15 cellular contexts compared by ENCODE assay signal in the genomic region with DNA sequence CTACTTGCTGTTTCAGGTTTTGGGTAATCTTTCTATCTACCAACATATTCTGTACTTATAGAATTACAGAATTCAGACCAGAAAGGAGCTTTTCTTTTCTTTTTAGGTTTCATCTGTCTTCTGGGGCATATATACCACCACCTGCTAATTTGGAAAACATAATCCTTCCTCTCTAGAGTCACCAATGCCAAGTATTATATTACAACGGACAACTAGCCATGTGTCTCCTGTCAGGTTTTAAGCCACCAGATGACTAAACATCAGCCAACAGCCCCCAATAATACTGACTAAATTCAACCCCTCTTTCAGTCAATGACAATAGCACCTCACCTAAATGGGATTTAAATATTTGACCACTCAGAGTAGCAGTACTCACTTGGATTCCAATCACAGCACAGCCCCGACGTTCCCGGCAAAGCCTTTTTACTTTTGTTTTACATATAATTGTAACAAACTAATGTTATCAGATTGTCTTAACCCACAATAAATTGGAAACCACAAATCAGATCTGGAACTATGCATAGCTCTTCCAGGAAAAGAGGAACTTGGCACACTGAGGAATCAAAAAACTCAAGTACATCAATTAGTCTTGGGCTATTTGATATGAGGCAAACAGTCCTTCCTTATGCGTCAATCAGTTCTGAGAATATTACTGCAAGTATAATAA. TPM values are rescaled to one million over a fixed set of nuclear protein-coding genes. Genes with fewer than 3 reads are reported as not detected.
DNase-seq lines count a peak whose midpoint lies in the region; ATAC-seq and TF ChIP-seq lines count a peak whose summit lies in the region.
"Had no signal": no experiment of that assay in that cellular context is flagged by ENCODE, and none has a peak within 500 bp of the region (broad histone marks: within the 10 kb centered on the region; RNA-seq: fewer than 3 reads in every experiment).

No MANE protein-coding gene starts in this region.

- peak in 2 of 4 donors; percentile 13 to 36 for TF ChIP-seq EP300 in upper lobe of left lung (IDR thresholded peaks at IDR 0.05)

- no peak overlapping the region for H3K4me3 ChIP-seq in right atrium auricular region
- no peak overlapping the region for H3K4me3 ChIP-seq in heart right ventricle
- H3K4me3 ChIP-seq in upper lobe of left lung, result no peak overlapping the region
- H3K4me3 ChIP-seq: tibial artery had no signal

- peaks cover 4% of the 10 kb centered on the region for H3K36me3 ChIP-seq in right atrium auricular region
- peaks cover 0 to 9% (median 3%) of the 10 kb centered on the region in 9 donors for H3K36me3 ChIP-seq in heart right ventricle
- peaks cover 0 to 8% (median 3%) of the 10 kb centered on the region in 4 donors for H3K36me3 ChIP-seq in upper lobe of left lung

- DNase-seq in right atrium auricular region (ENCODE audit: low spot score) (no peak), heart right ventricle (no peak), glutamatergic neuron (no peak), upper lobe of left lung (no peak), left colon (no peak)
- DNase-seq: activated naive CD4-positive, alpha-beta T cell treated with anti-CD3 and anti-CD28 coated beads for 36 hours; effector CD8-positive, alpha-beta T cell; NCI-H1048; stimulated activated CD4-positive, alpha-beta T cell treated with anti-CD3 and anti-CD28 coated beads, Interleukin-4, amount 100 ng/mL, for 1 hour; tibial artery had no signal

- intact Hi-C loops in heart right ventricle (cut with DNase I), result no loop called here
- intact Hi-C loops in left colon (cut with DNase I, micrococcal nuclease), result no loop called here

- no peaks in the 10 kb centered on the region for H3K36me3 Mint-ChIP-seq in glutamatergic neuron (ENCODE audit: unreplicated experiment)

- TF ChIP-seq CTCF in right atrium auricular region (IDR thresholded peaks at IDR 0.05) (no peak), heart right ventricle (IDR thresholded peaks at IDR 0.05) (no peak), glutamatergic neuron (IDR thresholded peaks at IDR 0.05; ENCODE audit: partially characterized antibody, unreplicated experiment) (no peak), upper lobe of left lung (IDR thresholded peaks at IDR 0.05) (no peak)

- peaks cover 20% of the 10 kb centered on the region for H3K4me1 Mint-ChIP-seq in glutamatergic neuron (ENCODE audit: low read depth, unreplicated experiment)

- H3K27me3 Mint-ChIP-seq in glutamatergic neuron (ENCODE audit: unreplicated experiment), result no peaks in the 10 kb centered on the region

- H3K27ac ChIP-seq in right atrium auricular region (peak overlapping the region; percentile 6 to 16), heart right ventricle (no peak overlapping the region), upper lobe of left lung (peak overlapping the region in 3 of 4 donors; percentile 51 to 72 (median 53))
- H3K27ac ChIP-seq: tibial artery had no signal

- WGBS in heart right ventricle, 2 donors, result 68 to 78% methylated on average over 5 of the region's 5 CpGs
- 35 to 48% methylated on average over 5 of the region's 5 CpGs for WGBS in upper lobe of left lung, 2 donors

- no peaks in the 10 kb centered on the region for H3K27me3 ChIP-seq in right atrium auricular region
- no peaks in the 10 kb centered on the region for H3K27me3 ChIP-seq in heart right ventricle
- no peaks in the 10 kb centered on the region for H3K27me3 ChIP-seq in upper lobe of left lung
- H3K27me3 ChIP-seq: tibial artery had no signal

- no peaks in the 10 kb centered on the region for H3K9me3 Mint-ChIP-seq in glutamatergic neuron (ENCODE audit: unreplicated experiment)
- H3K9me3 Mint-ChIP-seq: activated naive CD4-positive, alpha-beta T cell treated with anti-CD3 and anti-CD28 coated beads for 36 hours had no signal

- H3K9me3 ChIP-seq in right atrium auricular region, result no peaks in the 10 kb centered on the region
- no peaks in the 10 kb centered on the region for H3K9me3 ChIP-seq in heart right ventricle
- no peaks in the 10 kb centered on the region for H3K9me3 ChIP-seq in upper lobe of left lung
- H3K9me3 ChIP-seq: tibial artery had no signal

- no peak for TF ChIP-seq POLR2A in upper lobe of left lung (IDR thresholded peaks at IDR 0.05)

- peaks cover 0 to 33% of the 10 kb centered on the region in 2 donors for H3K4me1 ChIP-seq in right atrium auricular region
- peaks cover 0 to 51% (median 10%) of the 10 kb centered on the region in 9 donors for H3K4me1 ChIP-seq in heart right ventricle
- H3K4me1 ChIP-seq in upper lobe of left lung, result peaks cover 30 to 57% (median 36%) of the 10 kb centered on the region in 4 donors

- H3K4me3 Mint-ChIP-seq in glutamatergic neuron (ENCODE audit: unreplicated experiment), result no peak overlapping the region
- H3K4me3 Mint-ChIP-seq: activated naive CD4-positive, alpha-beta T cell treated with anti-CD3 and anti-CD28 coated beads for 36 hours had no signal

- ATAC-seq in heart right ventricle (no peak), SK-N-SH treated with all-trans-retinoic acid at 6 μM for 48 hours (peak; percentile 63), upper lobe of left lung (ENCODE audit: low FRiP score in 2 of 2) (peak in 1 of 2 donors; percentile 46), HG02870 (IDR thresholded peaks at IDR 0.05; ENCODE audit: unreplicated experiment) (no peak), GM18868 (IDR thresholded peaks at IDR 0.05; ENCODE audit: unreplicated experiment) (no peak), left colon (no peak)
- ATAC-seq: left ventricle myocardium superior, sciatic nerve had no signal

- peak overlapping the region; percentile 50 for H3K27ac Mint-ChIP-seq in glutamatergic neuron (ENCODE audit: unreplicated experiment)
- H3K27ac Mint-ChIP-seq: activated naive CD4-positive, alpha-beta T cell treated with anti-CD3 and anti-CD28 coated beads for 36 hours had no signal

TF ChIP-seq in SK-N-SH treated with all-trans-retinoic acid at 6 μM for 48 hours, 23 proteins besides CTCF, POLR2A, EP300 and RAD21:
- TF ChIP-seq OSR1 (CRISPR knock-in tag; IDR thresholded peaks at IDR 0.05), result no peak
- TF ChIP-seq, protein P1, sequence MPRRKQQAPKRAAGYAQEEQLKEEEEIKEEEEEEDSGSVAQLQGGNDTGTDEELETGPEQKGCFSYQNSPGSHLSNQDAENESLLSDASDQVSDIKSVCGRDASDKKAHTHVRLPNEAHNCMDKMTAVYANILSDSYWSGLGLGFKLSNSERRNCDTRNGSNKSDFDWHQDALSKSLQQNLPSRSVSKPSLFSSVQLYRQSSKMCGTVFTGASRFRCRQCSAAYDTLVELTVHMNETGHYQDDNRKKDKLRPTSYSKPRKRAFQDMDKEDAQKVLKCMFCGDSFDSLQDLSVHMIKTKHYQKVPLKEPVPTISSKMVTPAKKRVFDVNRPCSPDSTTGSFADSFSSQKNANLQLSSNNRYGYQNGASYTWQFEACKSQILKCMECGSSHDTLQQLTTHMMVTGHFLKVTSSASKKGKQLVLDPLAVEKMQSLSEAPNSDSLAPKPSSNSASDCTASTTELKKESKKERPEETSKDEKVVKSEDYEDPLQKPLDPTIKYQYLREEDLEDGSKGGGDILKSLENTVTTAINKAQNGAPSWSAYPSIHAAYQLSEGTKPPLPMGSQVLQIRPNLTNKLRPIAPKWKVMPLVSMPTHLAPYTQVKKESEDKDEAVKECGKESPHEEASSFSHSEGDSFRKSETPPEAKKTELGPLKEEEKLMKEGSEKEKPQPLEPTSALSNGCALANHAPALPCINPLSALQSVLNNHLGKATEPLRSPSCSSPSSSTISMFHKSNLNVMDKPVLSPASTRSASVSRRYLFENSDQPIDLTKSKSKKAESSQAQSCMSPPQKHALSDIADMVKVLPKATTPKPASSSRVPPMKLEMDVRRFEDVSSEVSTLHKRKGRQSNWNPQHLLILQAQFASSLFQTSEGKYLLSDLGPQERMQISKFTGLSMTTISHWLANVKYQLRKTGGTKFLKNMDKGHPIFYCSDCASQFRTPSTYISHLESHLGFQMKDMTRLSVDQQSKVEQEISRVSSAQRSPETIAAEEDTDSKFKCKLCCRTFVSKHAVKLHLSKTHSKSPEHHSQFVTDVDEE (CRISPR knock-in tag; IDR thresholded peaks at IDR 0.05), result no peak
- no peak for TF ChIP-seq ESRRG (CRISPR knock-in tag; IDR thresholded peaks at IDR 0.05)
- TF ChIP-seq CSDC2 (CRISPR knock-in tag; IDR thresholded peaks at IDR 0.05), result no peak
- no peak for TF ChIP-seq RARB (CRISPR knock-in tag; IDR thresholded peaks at IDR 0.05)
- peak; percentile 51 for TF ChIP-seq ISL1 (CRISPR knock-in tag; IDR thresholded peaks at IDR 0.05)
- no peak for TF ChIP-seq SNAI2 (CRISPR knock-in tag; IDR thresholded peaks at IDR 0.05)
- TF ChIP-seq, protein P2, sequence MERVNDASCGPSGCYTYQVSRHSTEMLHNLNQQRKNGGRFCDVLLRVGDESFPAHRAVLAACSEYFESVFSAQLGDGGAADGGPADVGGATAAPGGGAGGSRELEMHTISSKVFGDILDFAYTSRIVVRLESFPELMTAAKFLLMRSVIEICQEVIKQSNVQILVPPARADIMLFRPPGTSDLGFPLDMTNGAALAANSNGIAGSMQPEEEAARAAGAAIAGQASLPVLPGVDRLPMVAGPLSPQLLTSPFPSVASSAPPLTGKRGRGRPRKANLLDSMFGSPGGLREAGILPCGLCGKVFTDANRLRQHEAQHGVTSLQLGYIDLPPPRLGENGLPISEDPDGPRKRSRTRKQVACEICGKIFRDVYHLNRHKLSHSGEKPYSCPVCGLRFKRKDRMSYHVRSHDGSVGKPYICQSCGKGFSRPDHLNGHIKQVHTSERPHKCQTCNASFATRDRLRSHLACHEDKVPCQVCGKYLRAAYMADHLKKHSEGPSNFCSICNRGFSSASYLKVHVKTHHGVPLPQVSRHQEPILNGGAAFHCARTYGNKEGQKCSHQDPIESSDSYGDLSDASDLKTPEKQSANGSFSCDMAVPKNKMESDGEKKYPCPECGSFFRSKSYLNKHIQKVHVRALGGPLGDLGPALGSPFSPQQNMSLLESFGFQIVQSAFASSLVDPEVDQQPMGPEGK (CRISPR knock-in tag; IDR thresholded peaks at IDR 0.05; ENCODE audit: borderline replicate concordance), result no peak
- no peak for TF ChIP-seq ZC3H10 (CRISPR knock-in tag; IDR thresholded peaks at IDR 0.05)

RNA-seq across cellular contexts. Expression of a gene that starts 13.5 kb away (rescaled TPM):
- total RNA-seq in right atrium auricular region (10 to 100 TPM; 25.5 to 40.9 TPM), heart right ventricle (10 to 100 TPM; 17.3 to 31.3 (median 22.8) TPM), glutamatergic neuron (ENCODE audit: unreplicated experiment) (41.1 TPM), upper lobe of left lung (100 to 1,000 TPM in 1 of 6 donors, 10 to 100 TPM in 5; 67.3 to 110 (median 87.0) TPM), left colon (10 to 100 TPM; 41.9 to 50.0 TPM)
- polyA plus RNA-seq in heart right ventricle, result 10 to 100 TPM; 10.7 to 12.0 TPM

RNA-seq across cellular contexts. Expression of a gene that starts 35.4 kb away (rescaled TPM):
- 10 to 100 TPM; 22.8 to 27.2 TPM for total RNA-seq in right atrium auricular region
- 10 to 100 TPM; 17.3 to 27.3 (median 22.3) TPM for total RNA-seq in heart right ventricle
- polyA plus RNA-seq in heart right ventricle, result 10 to 100 TPM; 22.7 to 25.8 TPM
- total RNA-seq in glutamatergic neuron (ENCODE audit: unreplicated experiment), result 37.1 TPM
- total RNA-seq in upper lobe of left lung, result 10 to 100 TPM; 36.3 to 98.9 (median 58.1) TPM
- total RNA-seq in left colon, result 10 to 100 TPM; 57.5 to 68.0 TPM

Comparison
In these comparisons a context has a peak if more than half of its experiments do, and no peak if none do; other contexts are left out.
1. H3K27ac ChIP-seq: peak in right atrium auricular region (2 of 2) and upper lobe of left lung (3 of 4); none in heart right ventricle (0 of 10).